In the genomic region with DNA sequence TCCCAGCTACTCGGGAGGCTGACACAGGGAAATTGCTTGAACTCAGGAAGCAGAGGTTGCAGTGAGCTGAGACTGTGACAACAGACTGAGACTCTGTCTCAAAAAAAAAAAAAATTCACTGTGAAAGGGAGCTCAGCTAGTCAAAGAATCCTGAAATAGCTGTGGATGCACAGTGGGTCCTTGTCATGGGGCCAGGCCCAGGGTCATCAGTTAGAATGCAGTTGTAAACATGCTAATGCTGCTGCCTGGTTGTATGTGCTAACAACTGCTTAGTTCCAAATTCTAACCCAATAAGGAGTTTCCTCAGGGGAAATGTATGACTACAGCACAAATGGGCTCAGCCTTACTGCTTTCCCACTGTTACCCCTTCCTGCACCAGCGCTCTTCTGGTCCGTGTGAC, we compare ENCODE assay signal across 24 cellular contexts.
"Had no signal": no experiment of that assay in that cellular context is flagged by ENCODE, and none has a peak within 500 bp of the region (broad histone marks: within the 10 kb centered on the region; RNA-seq: fewer than 3 reads in every experiment).

No MANE protein-coding gene starts in this region.

- H3K36me3 ChIP-seq: thyroid gland had no signal

- ATAC-seq: activated CD4-positive, CD25-positive, alpha-beta regulatory T cell treated with anti-CD3 and anti-CD28 coated beads, Interleukin-2, amount 50 U/mL, for 24 hours; body of pancreas; effector memory CD8-positive, alpha-beta T cell; naive thymus-derived CD8-positive, alpha-beta T cell; psoas muscle; stimulated activated naive CD8-positive, alpha-beta T cell treated with anti-CD3 and anti-CD28 coated beads, Interleukin-15, Interleukin-2, amounts not matched to agents 100 U/mL and 50 U/mL, for 24 hours had no signal

- H2AFZ ChIP-seq: parathyroid adenoma had no signal

- H3K27me3 ChIP-seq: body of pancreas, thyroid gland had no signal

- H3K4me3 ChIP-seq: body of pancreas, coronary artery, psoas muscle, thyroid gland had no signal

- DNase-seq: activated CD4-positive, alpha-beta T cell treated with anti-CD3 and anti-CD28 coated beads for 48 hours; activated CD4-positive, alpha-beta T cell treated with anti-CD3 and anti-CD28 coated beads, Interleukin-2, amount 50 U/mL, for 48 hours; activated CD8-positive, alpha-beta memory T cell treated with anti-CD3 and anti-CD28 coated beads for 24 hours; activated effector memory CD4-positive, alpha-beta T cell treated with Interleukin-2 at 50 U/mL for 16 hours; activated naive CD4-positive, alpha-beta T cell treated with Interleukin-2 at 50 U/mL for 16 hours; aorta; body of pancreas; effector memory CD8-positive, alpha-beta T cell; erythroblast; kidney glomerular epithelial cell; midbrain; naive thymus-derived CD8-positive, alpha-beta T cell; occipital lobe; psoas muscle; stimulated activated CD4-positive, alpha-beta T cell treated with anti-CD3 and anti-CD28 coated beads, Interleukin-4, amount 100 ng/mL, for 1 hour; stimulated activated naive CD8-positive, alpha-beta T cell treated with anti-CD3 and anti-CD28 coated beads, Interleukin-15, Interleukin-2, amounts not matched to agents 100 U/mL and 50 U/mL, for 24 hours; T-helper 9 cell; thyroid gland had no signal

- H3K9me3 Mint-ChIP-seq: effector memory CD8-positive, alpha-beta T cell; naive thymus-derived CD8-positive, alpha-beta T cell; neural crest cell had no signal

- H3K27ac Mint-ChIP-seq: activated naive CD8-positive, alpha-beta T cell; effector memory CD8-positive, alpha-beta T cell; naive thymus-derived CD8-positive, alpha-beta T cell had no signal

- H3K9me3 ChIP-seq: body of pancreas, psoas muscle, thyroid gland had no signal

- H3K27ac ChIP-seq: body of pancreas, parathyroid adenoma, psoas muscle, thyroid gland, VCaP had no signal

- H3K9ac ChIP-seq: parathyroid adenoma had no signal

- H3K36me3 Mint-ChIP-seq: activated naive CD8-positive, alpha-beta T cell; naive thymus-derived CD8-positive, alpha-beta T cell had no signal

- H3K4me3 Mint-ChIP-seq: activated naive CD8-positive, alpha-beta T cell; effector memory CD8-positive, alpha-beta T cell; naive thymus-derived CD8-positive, alpha-beta T cell; neural crest cell had no signal

- H3K4me1 ChIP-seq: body of pancreas, parathyroid adenoma had no signal

- H3K79me2 ChIP-seq: parathyroid adenoma had no signal

- H3K4me1 Mint-ChIP-seq: naive thymus-derived CD8-positive, alpha-beta T cell had no signal
